Comparison of ENCODE assay signal across 30 cellular contexts in the genomic region with DNA sequence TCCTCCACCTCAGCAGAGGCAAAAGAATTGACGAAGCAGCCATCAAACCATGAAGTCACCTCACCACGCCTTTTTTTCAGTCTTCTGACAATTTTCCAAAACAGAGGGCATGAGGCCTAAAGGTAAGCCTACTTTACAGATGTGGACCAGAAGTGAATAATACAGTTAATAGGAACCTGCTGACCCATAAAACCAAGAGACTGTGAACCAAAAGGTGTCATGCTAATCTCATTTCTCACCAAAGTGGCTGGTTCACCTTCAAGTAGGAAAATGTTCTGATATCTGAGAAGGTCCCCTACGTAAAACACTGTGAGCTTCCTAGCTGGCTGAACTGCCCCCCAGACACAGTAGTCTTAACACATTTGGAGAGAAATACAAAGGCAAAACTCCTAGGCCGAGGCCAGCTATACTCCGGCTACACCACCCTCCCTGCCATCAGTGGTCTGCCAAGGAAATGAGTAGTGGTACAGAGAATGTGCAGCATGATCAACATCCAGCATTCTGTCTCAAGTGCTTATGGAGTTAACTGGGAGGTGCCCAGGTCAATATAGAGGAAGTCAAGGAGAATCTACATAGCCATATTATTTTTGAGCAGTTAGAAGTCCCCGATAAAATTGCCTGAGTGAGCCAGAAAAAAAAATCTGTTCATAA. TPM values are rescaled to one million over a fixed set of nuclear protein-coding genes. Genes with fewer than 3 reads are reported as not detected.
DNase-seq lines count a peak whose midpoint lies in the region; ATAC-seq, FAIRE-seq and TF ChIP-seq lines count a peak whose summit lies in the region.
"Had no signal": no experiment of that assay in that cellular context is flagged by ENCODE, and none has a peak within 500 bp of the region (broad histone marks: within the 10 kb centered on the region; RNA-seq: fewer than 3 reads in every experiment).

No MANE protein-coding gene starts in this region.

- H3K27ac ChIP-seq in SK-N-SH (ENCODE audit: low read depth in 2 of 2, low read length in 1 of 2), result peak overlapping the region; percentile 34 to 39; a peak in 3 of 4 replicates
- peak overlapping the region; percentile 84 for H3K27ac ChIP-seq in endothelial cell of umbilical vein (ENCODE audit: insufficient read depth, low read depth, low read length)
- H3K27ac ChIP-seq in adrenal gland, result no peak overlapping the region
- H3K27ac ChIP-seq in heart left ventricle, result no peak overlapping the region
- H3K27ac ChIP-seq: C4-2B, GM23248, right lobe of liver, SK-N-MC, tibial nerve had no signal

- H3K79me2 ChIP-seq in SK-N-SH (ENCODE audit: insufficient read depth) (no peaks in the 10 kb centered on the region), endothelial cell of umbilical vein (ENCODE audit: control insufficient read depth, insufficient read depth, low read length) (no peaks in the 10 kb centered on the region)

- peak overlapping the region; percentile 13 for H3K27ac Mint-ChIP-seq in osteocyte (ENCODE audit: unreplicated experiment)
- H3K27ac Mint-ChIP-seq: activated naive CD4-positive, alpha-beta T cell treated with anti-CD3 and anti-CD28 coated beads for 36 hours had no signal

- H3K4me2 ChIP-seq in SK-N-SH (peak overlapping the region; percentile 43; the same call in 1 of the 2 replicates), endothelial cell of umbilical vein (ENCODE audit: insufficient read depth, low read length) (peak overlapping the region; percentile 65)

- no peaks in the 10 kb centered on the region for H3K36me3 Mint-ChIP-seq in osteocyte (ENCODE audit: unreplicated experiment)

- peak; percentile 48 for TF ChIP-seq POLR2A in endothelial cell of umbilical vein (IDR thresholded peaks at IDR 0.05; ENCODE audit: low read depth, low read length)
- no peak for TF ChIP-seq POLR2A in adrenal gland (IDR thresholded peaks at IDR 0.05)
- no peak for TF ChIP-seq POLR2A in heart left ventricle (IDR thresholded peaks at IDR 0.05)

- CTCF ChIA-PET in SK-N-SH (lab: Yijun Ruan, JAX), result interaction anchor here (0.6 to 1.4 kb wide), 9 partner anchors 16 to 203 kb away, joined by 3 to 8 read pairs (median 3); no protein-coding TSS in a partner anchor
- CTCF ChIA-PET in endothelial cell of umbilical vein (lab: Charles Lee), result interaction anchor here (0.7 to 5.1 kb wide), 14 partner anchors 11 to 132 kb away, joined by 3 to 126 read pairs (median 4); no protein-coding TSS in a partner anchor
- CTCF ChIA-PET in HEK293T (lab: Yijun Ruan, JAX), result interaction anchor here (0.8 kb wide), 1 partner anchor 42 kb away, joined by 4 read pairs; no protein-coding TSS in a partner anchor

- peak overlapping the region; percentile 72 for H2AFZ ChIP-seq in SK-N-SH (ENCODE audit: low read depth)
- H2AFZ ChIP-seq in endothelial cell of umbilical vein (ENCODE audit: low read depth, low read length), result peak overlapping the region; percentile 2
- H2AFZ ChIP-seq: GM23248 had no signal

- H3K27me3 Mint-ChIP-seq in osteocyte (ENCODE audit: unreplicated experiment), result no peaks in the 10 kb centered on the region
- H3K27me3 Mint-ChIP-seq: central memory CD8-positive, alpha-beta T cell had no signal

- BruUV-seq in endothelial cell of umbilical vein (replicated peaks; lab: Mats Ljungman, UMichigan), result TSS peak; percentile 95

- no peaks in the 10 kb centered on the region for H3K27me3 ChIP-seq in SK-N-SH (ENCODE audit: insufficient read depth)
- H3K27me3 ChIP-seq in endothelial cell of umbilical vein (ENCODE audit: control insufficient read depth in 2 of 2, insufficient read depth in 2 of 2, low read length in 2 of 2), result no peaks in the 10 kb centered on the region
- H3K27me3 ChIP-seq in adrenal gland, result no peaks in the 10 kb centered on the region
- no peaks in the 10 kb centered on the region for H3K27me3 ChIP-seq in heart left ventricle
- H3K27me3 ChIP-seq: right lobe of liver, tibial nerve had no signal

- H3K4me3 Mint-ChIP-seq in osteocyte (ENCODE audit: unreplicated experiment), result no peak overlapping the region
- H3K4me3 Mint-ChIP-seq: activated naive CD4-positive, alpha-beta T cell treated with anti-CD3 and anti-CD28 coated beads for 36 hours; activated T-cell treated with anti-CD3 and anti-CD28 coated beads, Interleukin-2, amount 50 U/mL, for 4 hours; central memory CD8-positive, alpha-beta T cell; neural crest cell had no signal

- peak; percentile 68 for DNase-seq in ELR (ENCODE audit: low read depth)
- DNase-seq in SK-N-SH, result no peak
- peak; percentile 82 for DNase-seq in endothelial cell of umbilical vein (ENCODE audit: low read depth, low spot score)
- DNase-seq in osteocyte (ENCODE audit: extremely low spot score, unreplicated experiment), result no peak
- DNase-seq in adrenal gland, result no peak
- no peak for DNase-seq in HEK293T (ENCODE audit: extremely low spot score)
- no peak for DNase-seq in heart left ventricle
- DNase-seq: activated CD4-positive, alpha-beta T cell treated with anti-CD3 and anti-CD28 coated beads for 48 hours; activated naive CD4-positive, alpha-beta T cell treated with anti-CD3 and anti-CD28 coated beads for 36 hours; activated T-cell treated with anti-CD3 and anti-CD28 coated beads, Interleukin-2, amount 50 U/mL, for 4 hours; amygdala; GM23248; hypothalamus; left ventricle myocardium superior; NCI-H1092 treated with DMSO at 0.1 percent for 48 hours; NCI-H1930; posterior cingulate gyrus; right lobe of liver; RPMI8226; stimulated activated CD4-positive, alpha-beta T cell treated with anti-CD3 and anti-CD28 coated beads, Interleukin-15, amount 100 ng/mL, for 24 hours had no signal

- TF ChIP-seq EP300 in SK-N-SH (IDR thresholded peaks at IDR 0.05; ENCODE audit: borderline replicate concordance in 1 of 2, low read depth in 1 of 2, low read length in 1 of 2), result 0 out of 4 replicates have a peak, but pooled peaks of 1 of the 2 experiments have one; percentile 27

- H3K9ac ChIP-seq in SK-N-SH, result 0 out of 2 replicates have a peak overlapping the region, but pooled peaks have one; percentile 8
- peak overlapping the region; percentile 57 for H3K9ac ChIP-seq in endothelial cell of umbilical vein (replicated peaks; ENCODE audit: extremely low read depth, insufficient read depth, low read length)
- H3K9ac ChIP-seq: GM23248 had no signal

- ATAC-seq in heart left ventricle (no peak), HG02938 (IDR thresholded peaks at IDR 0.05; ENCODE audit: unreplicated experiment) (no peak)
- ATAC-seq: activated T-cell treated with anti-CD3 and anti-CD28 coated beads, Interleukin-2, amount 50 U/mL, for 4 hours; left ventricle myocardium superior; right lobe of liver had no signal

- H3F3A ChIP-seq in SK-N-SH (replicated peaks; ENCODE audit: insufficient read depth), result no peaks in the 10 kb centered on the region

- H3K9me3 ChIP-seq in SK-N-SH (no peaks in the 10 kb centered on the region), endothelial cell of umbilical vein (replicated peaks; ENCODE audit: control insufficient read depth, insufficient read depth, low read length) (no peaks in the 10 kb centered on the region), adrenal gland (replicated peaks in 1 of 3) (no peaks in the 10 kb centered on the region), heart left ventricle (no peaks in the 10 kb centered on the region)
- H3K9me3 ChIP-seq: right lobe of liver, tibial nerve had no signal

- TF ChIP-seq RAD21 in SK-N-SH (IDR thresholded peaks at IDR 0.05; ENCODE audit: low read length), result no peak

- no peaks in the 10 kb centered on the region for H3K36me3 ChIP-seq in SK-N-SH (replicated peaks in 1 of 2; ENCODE audit: control insufficient read depth in 1 of 2, insufficient read depth in 2 of 2, low read length in 1 of 2)
- no peaks in the 10 kb centered on the region for H3K36me3 ChIP-seq in endothelial cell of umbilical vein (ENCODE audit: control insufficient read depth in 2 of 2, extremely low read depth in 1 of 2, insufficient read depth in 2 of 2, low read length in 2 of 2)
- H3K36me3 ChIP-seq in adrenal gland (replicated peaks in 1 of 2), result no peaks in the 10 kb centered on the region
- H3K36me3 ChIP-seq in heart left ventricle, result peaks cover 0 to 9% (median 0%) of the 10 kb centered on the region in 9 donors

- peaks cover 0 to 16% of the 10 kb centered on the region in 2 experiments; a peak in 3 of 4 replicates for H3K4me1 ChIP-seq in SK-N-SH (ENCODE audit: control insufficient read depth in 1 of 2, insufficient read depth in 2 of 2, low read depth in 1 of 2, low read length in 1 of 2)
- H3K4me1 ChIP-seq in endothelial cell of umbilical vein (ENCODE audit: control insufficient read depth, extremely low read depth, insufficient read depth, low read length), result peaks cover 34% of the 10 kb centered on the region
- peaks cover 0 to 10% of the 10 kb centered on the region in 2 donors for H3K4me1 ChIP-seq in adrenal gland (replicated peaks in 1 of 2)
- peaks cover 0 to 19% (median 0%) of the 10 kb centered on the region in 12 donors for H3K4me1 ChIP-seq in heart left ventricle

- FAIRE-seq in endothelial cell of umbilical vein (lab: Jason Lieb, UNC), result peak; percentile 90
- FAIRE-seq: D721Med, frontal cortex had no signal

- H4K20me1 ChIP-seq in SK-N-SH (ENCODE audit: insufficient read depth), result no peaks in the 10 kb centered on the region
- no peaks in the 10 kb centered on the region for H4K20me1 ChIP-seq in endothelial cell of umbilical vein (replicated peaks; ENCODE audit: control insufficient read depth, extremely low read depth, insufficient read depth, low read length)

- dilution Hi-C loops in endothelial cell of umbilical vein (cut with MboI; ENCODE audit: extremely low pct_ligation_motif_present, low sequenced_read_pairs), result no loop called here

- H3K9me1 ChIP-seq in endothelial cell of umbilical vein (replicated peaks; ENCODE audit: control insufficient read depth, extremely low read depth, insufficient read depth, low read length), result no peaks in the 10 kb centered on the region

- H3K4me1 Mint-ChIP-seq in osteocyte (ENCODE audit: unreplicated experiment), result peaks cover 30% of the 10 kb centered on the region
- H3K4me1 Mint-ChIP-seq: neural crest cell had no signal

- POLR2A ChIA-PET in SK-N-SH (lab: Yijun Ruan, JAX), result no interaction called here
- POLR2A ChIA-PET in endothelial cell of umbilical vein (lab: Charles Lee), result interaction anchor here (0.6 to 1.0 kb wide), 3 partner anchors 39 to 50 kb away, joined by 3 to 4 read pairs (median 3); no protein-coding TSS in a partner anchor
- POLR2A ChIA-PET in HEK293T (lab: Yijun Ruan, JAX), result no interaction called here

- 74% methylated on average over 6 of the region's 6 CpGs for WGBS in SK-N-SH (ENCODE audit: low lambda C conversion rate)
- WGBS in adrenal gland, 4 donors, result 85 to 94% (median 88%) methylated on average over 6 of the region's 6 CpGs
- 78 to 89% (median 85%) methylated on average over 6 of the region's 6 CpGs for WGBS in heart left ventricle, 4 donors

- TF ChIP-seq CTCF in SK-N-SH (IDR thresholded peaks at IDR 0.05) (no peak), endothelial cell of umbilical vein (IDR thresholded peaks at IDR 0.05; ENCODE audit: extremely low read depth in 1 of 2, insufficient read depth in 1 of 2, low read depth in 1 of 2, low read length in 2 of 2) (no peak), osteocyte (IDR thresholded peaks at IDR 0.05) (no peak), adrenal gland (IDR thresholded peaks at IDR 0.05) (no peak), heart left ventricle (IDR thresholded peaks at IDR 0.05) (no peak)

- intact Hi-C loops in endothelial cell of umbilical vein (cut with micrococcal nuclease), result loop anchor here (1.0 to 5.0 kb wide), 6 partner anchors 18 to 240 kb away; partner anchors contain the start of gene IQGAP2
- intact Hi-C loops in adrenal gland (cut with DNase I), result loop anchor here in 1 of 2 donors (5.0 kb wide), 1 partner anchor 40 kb away; no protein-coding TSS in a partner anchor
- intact Hi-C loops in heart left ventricle (cut with DNase I), result loop anchor here in 4 of 10 donors (5.0 kb wide), 3 partner anchors 40 to 130 kb away; partner anchors contain the start of gene F2R (in 1 of the 4)

- no peaks in the 10 kb centered on the region for H3K9me2 ChIP-seq in SK-N-SH

- H3K4me3 ChIP-seq in SK-N-SH (ENCODE audit: low read depth in 2 of 2, low read length in 1 of 2) (no peak overlapping the region), endothelial cell of umbilical vein (replicated peaks in 1 of 3; ENCODE audit: insufficient read depth in 1 of 3, low read depth in 1 of 3, low read length in 3 of 3) (no peak overlapping the region), adrenal gland (no peak overlapping the region), heart left ventricle (no peak overlapping the region)
- H3K4me3 ChIP-seq: GM23248, right lobe of liver, SK-N-MC, tibial nerve had no signal

- no peaks in the 10 kb centered on the region for H3K9me3 Mint-ChIP-seq in osteocyte (ENCODE audit: unreplicated experiment)
- H3K9me3 Mint-ChIP-seq: activated T-cell treated with anti-CD3 and anti-CD28 coated beads, Interleukin-2, amount 50 U/mL, for 4 hours; central memory CD8-positive, alpha-beta T cell had no signal

RNA-seq across cellular contexts. Expression of gene F2RL2, which starts 19.3 kb away (rescaled TPM):
- polyA plus RNA-seq in SK-N-SH (2012; rRNA removed) (29.4 and 51.0 TPM in 2 replicates), endothelial cell of umbilical vein (33.0 and 33.3 TPM in 2 replicates), adrenal gland (under 1 TPM; 0.16 to 0.46 (median 0.27) TPM), heart left ventricle (under 1 TPM; 0.08 to 0.42 TPM)
- 28.0 and 30.2 TPM in 2 replicates for polyA plus RNA-seq in SK-N-SH (2012; cell fraction: cytosol; rRNA removed)
- 15.4 and 29.4 TPM in 2 replicates for polyA plus RNA-seq in SK-N-SH (2012; cell fraction: nucleus; rRNA removed)
- total RNA-seq in endothelial cell of umbilical vein (10.2 and 19.8 TPM in 2 replicates), osteocyte (13.0 and 14.1 TPM in 2 replicates), adrenal gland (1 to 10 TPM in 1 of 8 donors, under 1 TPM in 5, not detected in 2; 0.08 to 1.5 (median 0.47) TPM), heart left ventricle (1 to 10 TPM in 3 of 9 donors, under 1 TPM in 6; 0.16 to 1.7 (median 0.77) TPM)
- 12.7 and 13.3 TPM in 2 replicates for polyA plus RNA-seq in endothelial cell of umbilical vein (2011; cell fraction: cytosol; rRNA removed)
- 11.2 and 12.2 TPM in 2 replicates for polyA plus RNA-seq in endothelial cell of umbilical vein (2011; cell fraction: nucleus; rRNA removed)
- polyA plus RNA-seq in endothelial cell of umbilical vein (2012), result 6.0 and 7.0 TPM in 2 replicates
- 65.1 and 69.9 TPM in 2 replicates for polyA minus RNA-seq in endothelial cell of umbilical vein
- not detected for polyA minus RNA-seq in endothelial cell of umbilical vein (2011; cell fraction: cytosol; rRNA and poly(A)+ RNA removed)
- polyA minus RNA-seq in endothelial cell of umbilical vein (2011; cell fraction: nucleus; rRNA and poly(A)+ RNA removed), result 13.6 and 19.6 TPM in 2 replicates
- total RNA-seq: activated CD8-positive, alpha-beta memory T cell treated with anti-CD3 and anti-CD28 coated beads for 36 hours; activated naive CD4-positive, alpha-beta T cell treated with anti-CD3 and anti-CD28 coated beads for 36 hours; GM23248; neural crest cell; T-helper 2 cell treated with Interferon-gamma antibody and Interleukin-4, amounts not matched to agents 100 ng/mL and 5 ng/mL, for 36 hours had no signal
- polyA plus RNA-seq: GM23248 had no signal

Comparison
In these comparisons a context has a peak if more than half of its experiments do, and no peak if none do; other contexts are left out.
1. DNase-seq: peak in ELR (single experiment) and endothelial cell of umbilical vein (single experiment); none in SK-N-SH (single experiment), osteocyte (single experiment), adrenal gland (0 of 7), HEK293T (single experiment) and heart left ventricle (0 of 5).
2. H3K27ac ChIP-seq: peak in SK-N-SH (2 of 2) and endothelial cell of umbilical vein (single experiment); none in adrenal gland (0 of 5) and heart left ventricle (0 of 12).